Comparison of ENCODE assay signal across 8 cellular contexts in the genomic region with DNA sequence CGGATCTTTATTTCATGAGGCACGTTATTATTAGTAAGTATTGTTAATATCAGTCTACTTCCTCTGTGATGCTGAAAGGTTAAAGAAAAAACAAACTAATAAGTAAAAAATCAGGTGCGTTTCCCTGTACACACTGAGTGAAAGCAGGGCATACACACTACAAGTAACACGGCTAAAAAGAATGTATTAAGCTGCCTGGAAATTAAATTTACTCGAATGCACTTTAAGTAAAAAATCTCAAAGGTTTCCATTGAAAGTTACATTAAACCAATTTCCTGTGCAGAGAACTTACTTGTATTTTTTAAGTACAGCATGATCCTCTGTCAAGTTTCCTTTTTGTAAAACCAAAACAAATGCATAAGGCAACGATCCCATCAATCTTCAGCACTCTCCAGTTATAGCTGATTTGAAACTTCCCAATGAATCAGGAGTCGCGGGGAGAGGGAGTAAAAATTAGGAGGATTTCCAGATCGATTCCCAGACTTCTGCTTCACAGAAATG. TPM values are rescaled to one million over a fixed set of nuclear protein-coding genes. Genes with fewer than 3 reads are reported as not detected.
DNase-seq lines count a peak whose midpoint lies in the region; ATAC-seq, FAIRE-seq and TF ChIP-seq lines count a peak whose summit lies in the region.

No MANE protein-coding gene starts in this region.

- FAIRE-seq in GM12892 (lab: Jason Lieb, UNC), result peak; percentile 48

- TF ChIP-seq CTCF in PC-9 (conservative IDR thresholded peaks at IDR 0.05), result no peak
- TF ChIP-seq CTCF in esophagus squamous epithelium (IDR thresholded peaks at IDR 0.05), result no peak

- intact Hi-C loops in PC-9 (cut with micrococcal nuclease; ENCODE audit: unreplicated experiment), result loop anchor here (5.0 kb wide), 1 partner anchor 82 kb away; no protein-coding TSS in a partner anchor
- intact Hi-C loops in esophagus squamous epithelium (cut with DNase I), result no loop called here

- H3K4me3 ChIP-seq in PC-9 (peak overlapping the region; percentile 87), esophagus squamous epithelium (peak overlapping the region; percentile 59 to 75 (median 72)), rectal smooth muscle tissue (ENCODE audit: low read length) (peak overlapping the region; percentile 91)

- no peak for ATAC-seq in GM21576 (IDR thresholded peaks at IDR 0.05; ENCODE audit: unreplicated experiment)

- no peaks in the 10 kb centered on the region for H3K9me3 ChIP-seq in PC-9 (ENCODE audit: insufficient read depth, low read depth)
- H3K9me3 ChIP-seq in esophagus squamous epithelium, result no peaks in the 10 kb centered on the region

- DNase-seq in GM12892 (ENCODE audit: insufficient read length) (no peak), PC-9 (no peak), esophagus squamous epithelium (lab: John Stamatoyannopoulos, UW) (no peak), mucosa of gallbladder (ENCODE audit: low spot score) (no peak), GM03348 (ENCODE audit: low spot score) (no peak)
- DNase-seq in activated CD4-positive, CD25-positive, alpha-beta regulatory T cell (lab: John Stamatoyannopoulos, UW), result no peak

- peaks cover 18% of the 10 kb centered on the region; the same call in 1 of the 2 replicates for H3K4me1 ChIP-seq in PC-9 (replicated peaks; ENCODE audit: insufficient read depth)
- H3K4me1 ChIP-seq in esophagus squamous epithelium, result peaks cover 11 to 66% (median 11%) of the 10 kb centered on the region in 3 donors
- H3K4me1 ChIP-seq in rectal smooth muscle tissue (ENCODE audit: control insufficient read depth, insufficient read depth, low read length), result peaks cover 15% of the 10 kb centered on the region

- H4K20me1 ChIP-seq in PC-9 (ENCODE audit: insufficient read depth), result no peaks in the 10 kb centered on the region

- CTCF ChIA-PET in PC-9 (lab: Charles Lee), result no interaction called here

- peak overlapping the region; percentile 65 for H3K9ac ChIP-seq in rectal smooth muscle tissue (ENCODE audit: low read length)

- H3K27me3 ChIP-seq in PC-9 (ENCODE audit: insufficient read depth, low read depth), result no peaks in the 10 kb centered on the region
- no peaks in the 10 kb centered on the region for H3K27me3 ChIP-seq in esophagus squamous epithelium
- no peaks in the 10 kb centered on the region for H3K27me3 ChIP-seq in rectal smooth muscle tissue (ENCODE audit: control insufficient read depth, insufficient read depth, low read length)

- H3K4me2 ChIP-seq in PC-9, result peak overlapping the region; percentile 90

- H3K27ac ChIP-seq in PC-9 (no peak overlapping the region), esophagus squamous epithelium (peak overlapping the region; percentile 84 to 90 (median 89)), rectal smooth muscle tissue (ENCODE audit: low read depth, low read length) (no peak overlapping the region)

- no peaks in the 10 kb centered on the region for H3K79me2 ChIP-seq in PC-9 (ENCODE audit: low read depth)

- WGBS in esophagus squamous epithelium, 2 donors, result 0% methylated on average over 8 to 9 of the region's 9 CpGs

- peak overlapping the region; percentile 98 for H2AFZ ChIP-seq in PC-9

- TSS peak; percentile 37 for BruUV-seq in PC-9 (replicated peaks; lab: Mats Ljungman, UMichigan)

- H3F3A ChIP-seq in PC-9 (ENCODE audit: insufficient read depth, low read depth), result peaks cover 11% of the 10 kb centered on the region; the same call in 1 of the 2 replicates

- TF ChIP-seq POLR2A in GM12892 (IDR thresholded peaks at IDR 0.05; ENCODE audit: low read depth, low read length) (no peak), esophagus squamous epithelium (IDR thresholded peaks at IDR 0.05) (no peak)

- POLR2A ChIA-PET in PC-9 (lab: Charles Lee; ENCODE audit: unreplicated experiment), result interaction anchor here (0.5 kb wide), 1 partner anchor 66 kb away, joined by 3 read pairs; no protein-coding TSS in a partner anchor

- H3K36me3 ChIP-seq in PC-9 (ENCODE audit: low read depth) (no peaks in the 10 kb centered on the region), esophagus squamous epithelium (no peaks in the 10 kb centered on the region), rectal smooth muscle tissue (ENCODE audit: control insufficient read depth, insufficient read depth, low read length) (no peaks in the 10 kb centered on the region)

- H3K9me2 ChIP-seq in PC-9 (ENCODE audit: insufficient read depth), result no peaks in the 10 kb centered on the region

RNA-seq across cellular contexts. Expression of a gene that starts 0.6 kb away (rescaled TPM):
- 47.4 TPM for polyA plus RNA-seq in GM12892 (2012; ENCODE audit: missing spikeins)
- total RNA-seq in PC-9 (2021) (2.0 TPM in 2 replicates), esophagus squamous epithelium (10 to 100 TPM in 1 of 4 donors, 1 to 10 TPM in 3; 3.1 to 17.4 (median 4.2) TPM), mucosa of gallbladder (18.5 TPM)

RNA-seq across cellular contexts. Expression of a gene that starts 48.1 kb away (rescaled TPM):
- polyA plus RNA-seq in GM12892 (2012; ENCODE audit: missing spikeins), result 17.8 TPM
- 33.8 and 41.7 TPM in 2 replicates for total RNA-seq in PC-9 (2021)
- 10 to 100 TPM; 20.8 to 42.3 (median 23.0) TPM for total RNA-seq in esophagus squamous epithelium
- total RNA-seq in mucosa of gallbladder, result 59.4 TPM

Comparison
In these comparisons a context has a peak if more than half of its experiments do, and no peak if none do; other contexts are left out.
1. H3K27ac ChIP-seq: peak in esophagus squamous epithelium (4 of 4); none in PC-9 (single experiment) and rectal smooth muscle tissue (single experiment).
2. Peak in every context shown above with its lines, with median percentiles within 50 percentile points of each other: H3K4me3 ChIP-seq.